ENCODE assay signal across 15 cellular contexts in genomic region chr12:13230500-13230899, GRCh38.
"Had no signal": no experiment of that assay in that cellular context is flagged by ENCODE, and none has a peak within 500 bp of the region (broad histone marks: within the 10 kb centered on the region; RNA-seq: fewer than 3 reads in every experiment).

No MANE protein-coding gene starts in this region.

- H3K27ac ChIP-seq: foreskin keratinocyte, heart left ventricle, neural progenitor cell, prostate gland, skin epidermis, tibial nerve, WERI-Rb-1 had no signal

- H3K4me1 ChIP-seq: foreskin keratinocyte, neural progenitor cell, prostate gland had no signal

- H3K9me3 ChIP-seq: mucosa of descending colon, prostate gland, tibial nerve had no signal

- DNase-seq: activated CD4-positive, alpha-beta T cell treated with anti-CD3 and anti-CD28 coated beads for 1 hour; activated gamma-delta T cell; foreskin keratinocyte; mucosa of descending colon; naive B cell; right cardiac atrium; stimulated activated naive CD8-positive, alpha-beta T cell treated with anti-CD3 and anti-CD28 coated beads, Interleukin-15, Interleukin-2, amounts not matched to agents 100 U/mL and 50 U/mL, for 24 hours; substantia nigra; WERI-Rb-1 had no signal

- H3K4me3 ChIP-seq: heart left ventricle, mucosa of descending colon, neural progenitor cell, prostate gland, skin epidermis, tibial nerve had no signal

- ATAC-seq: activated naive CD4-positive, alpha-beta T cell treated with anti-CD3 and anti-CD28 coated beads, Interleukin-2, amount 50 U/mL, for 72 hours; foreskin keratinocyte; mucosa of descending colon; right cardiac atrium; stimulated activated naive CD8-positive, alpha-beta T cell treated with anti-CD3 and anti-CD28 coated beads, Interleukin-15, Interleukin-2, amounts not matched to agents 100 U/mL and 50 U/mL, for 24 hours had no signal

- H3K36me3 ChIP-seq: heart left ventricle, neural progenitor cell, prostate gland, tibial nerve, WERI-Rb-1 had no signal

- H3K27me3 ChIP-seq: foreskin keratinocyte, heart left ventricle, neural progenitor cell, tibial nerve had no signal
